ENCODE assay signal across 9 cellular contexts in genomic region chr11:1749020-1749758, GRCh38. TPM values are rescaled to one million over a fixed set of nuclear protein-coding genes. Genes with fewer than 3 reads are reported as not detected.
DNase-seq lines count a peak whose midpoint lies in the region; ATAC-seq and TF ChIP-seq lines count a peak whose summit lies in the region.
"Had no signal": no experiment of that assay in that cellular context is flagged by ENCODE, and none has a peak within 500 bp of the region (broad histone marks: within the 10 kb centered on the region; RNA-seq: fewer than 3 reads in every experiment).

No MANE protein-coding gene starts in this region.

- POLR2A ChIA-PET in PC-3 (lab: Charles Lee; ENCODE audit: unreplicated experiment): no interaction called here

- no peak for TF ChIP-seq EP300 in esophagus muscularis mucosa (IDR thresholded peaks at IDR 0.05)
- TF ChIP-seq EP300 in neural cell (conservative IDR thresholded peaks at IDR 0.05; ENCODE audit: poor library complexity, severe bottlenecking): no peak

- peak overlapping the region; percentile 62 to 81 for H3K4me3 Mint-ChIP-seq in CD14-positive monocyte
- no peak overlapping the region for H3K4me3 Mint-ChIP-seq in stimulated activated naive B cell treated with anti-CD40 and anti-IgM and Interleukin-4, amounts not matched to agents 10 μg/mL and 1 μg/mL and 100 μg/mL, for 72 hours

- DNase-seq in CD14-positive monocyte (ENCODE audit: low spot score): peak; percentile 55
- DNase-seq in PC-3: no peak
- no peak for DNase-seq in esophagus muscularis mucosa (ENCODE audit: extremely low spot score)
- no peak for DNase-seq in stimulated activated naive B cell treated with anti-CD40 and anti-IgM and Interleukin-4, amounts not matched to agents 10 μg/mL and 1 μg/mL and 100 μg/mL, for 72 hours
- DNase-seq in SJCRH30: no peak
- no peak for DNase-seq in SKM-1 treated with dmso at 0.1 percent for 144 hours (lab: John Stamatoyannopoulos, UW; ENCODE audit: unreplicated experiment)
- DNase-seq in NCI-H1694 (lab: John Stamatoyannopoulos, UW): no peak

- no peak for TF ChIP-seq POLR2A in esophagus muscularis mucosa (IDR thresholded peaks at IDR 0.05; ENCODE audit: low read depth)

- H3K27me3 ChIP-seq in PC-3 (ENCODE audit: low read length): peaks cover 7% of the 10 kb centered on the region; the same call in 1 of the 2 replicates
- peaks cover 0 to 36% (median 0%) of the 10 kb centered on the region in 4 donors for H3K27me3 ChIP-seq in esophagus muscularis mucosa
- peaks cover 36% of the 10 kb centered on the region for H3K27me3 ChIP-seq in neural cell (ENCODE audit: insufficient read depth, low read depth, low read length)
- no peaks in the 10 kb centered on the region for H3K27me3 ChIP-seq in SJCRH30

- no peaks in the 10 kb centered on the region for H3K79me2 ChIP-seq in PC-3 (ENCODE audit: low read length)
- no peaks in the 10 kb centered on the region for H3K79me2 ChIP-seq in neural cell (replicated peaks; ENCODE audit: insufficient read depth, low read length)

- no peak overlapping the region for H3K4me3 ChIP-seq in PC-3 (ENCODE audit: low read length)
- H3K4me3 ChIP-seq in esophagus muscularis mucosa: peak overlapping the region; percentile 28 to 45 (median 30)
- H3K4me3 ChIP-seq in neural cell (ENCODE audit: low read length): peak overlapping the region; percentile 66
- no peak overlapping the region for H3K4me3 ChIP-seq in SJCRH30
- H3K4me3 ChIP-seq: K562 had no signal

- H3K9me3 ChIP-seq in PC-3 (ENCODE audit: low read length) (no peaks in the 10 kb centered on the region), esophagus muscularis mucosa (no peaks in the 10 kb centered on the region), neural cell (ENCODE audit: low read length) (no peaks in the 10 kb centered on the region), SJCRH30 (replicated peaks) (no peaks in the 10 kb centered on the region)

- intact Hi-C loops in CD14-positive monocyte (cut with micrococcal nuclease): loop anchor here in 1 of 2 donors (5.0 kb wide), 1 partner anchor 38 kb away; no protein-coding TSS in a partner anchor
- intact Hi-C loops in PC-3 (cut with micrococcal nuclease): no loop called here
- intact Hi-C loops in esophagus muscularis mucosa (cut with DNase I): no loop called here

- H3K27ac Mint-ChIP-seq in CD14-positive monocyte: no peak overlapping the region
- H3K27ac Mint-ChIP-seq in stimulated activated naive B cell treated with anti-CD40 and anti-IgM and Interleukin-4, amounts not matched to agents 10 μg/mL and 1 μg/mL and 100 μg/mL, for 72 hours: no peak overlapping the region

- TF ChIP-seq RAD21 in neural cell (conservative IDR thresholded peaks at IDR 0.05): no peak

- peaks cover 29 to 51% (median 44%) of the 10 kb centered on the region in 3 donors for H3K27me3 Mint-ChIP-seq in CD14-positive monocyte (ENCODE audit: low read depth in 3 of 3)
- H3K27me3 Mint-ChIP-seq in stimulated activated naive B cell treated with anti-CD40 and anti-IgM and Interleukin-4, amounts not matched to agents 10 μg/mL and 1 μg/mL and 100 μg/mL, for 72 hours: peaks cover 22 to 32% of the 10 kb centered on the region in 2 donors

- H3K4me2 ChIP-seq in PC-3 (ENCODE audit: low read length) (no peak overlapping the region), neural cell (ENCODE audit: low read length) (peak overlapping the region; percentile 19)

- 21% methylated on average over 16 of the region's 59 CpGs for WGBS in esophagus muscularis mucosa

- no peak overlapping the region for H2AFZ ChIP-seq in PC-3 (ENCODE audit: low read length)
- H2AFZ ChIP-seq in neural cell (ENCODE audit: low read depth, low read length): no peak overlapping the region

- H3K36me3 Mint-ChIP-seq in CD14-positive monocyte: peaks cover 23 to 32% of the 10 kb centered on the region in 2 donors
- H3K36me3 Mint-ChIP-seq in stimulated activated naive B cell treated with anti-CD40 and anti-IgM and Interleukin-4, amounts not matched to agents 10 μg/mL and 1 μg/mL and 100 μg/mL, for 72 hours: peaks cover 6 to 14% of the 10 kb centered on the region in 2 donors

- no TSS peak for BruUV-seq in PC-3 (replicated peaks; lab: Mats Ljungman, UMichigan)

- H3K36me3 ChIP-seq in PC-3 (ENCODE audit: low read depth, low read length) (no peaks in the 10 kb centered on the region; the same call in 1 of the 2 replicates), esophagus muscularis mucosa (peaks cover 14 to 23% (median 19%) of the 10 kb centered on the region in 4 donors), neural cell (ENCODE audit: insufficient read depth, low read length) (no peaks in the 10 kb centered on the region), SJCRH30 (no peaks in the 10 kb centered on the region)

- H3K4me1 ChIP-seq in PC-3 (ENCODE audit: insufficient read depth, low read length) (no peaks in the 10 kb centered on the region), esophagus muscularis mucosa (peaks cover 31 to 51% (median 39%) of the 10 kb centered on the region in 4 donors), SJCRH30 (peaks cover 27% of the 10 kb centered on the region)

- peaks cover 0 to 9% (median 3%) of the 10 kb centered on the region in 7 donors for H3K9me3 Mint-ChIP-seq in CD14-positive monocyte
- H3K9me3 Mint-ChIP-seq in stimulated activated naive B cell treated with anti-CD40 and anti-IgM and Interleukin-4, amounts not matched to agents 10 μg/mL and 1 μg/mL and 100 μg/mL, for 72 hours: peaks cover 5 to 9% of the 10 kb centered on the region in 2 donors

- ATAC-seq in PC-3: peak; percentile 30
- no peak for ATAC-seq in stimulated activated naive B cell treated with anti-CD40 and anti-IgM and Interleukin-4, amounts not matched to agents 10 μg/mL and 1 μg/mL and 100 μg/mL, for 72 hours (replicated peaks)
- ATAC-seq: K562 had no signal

- H3K9me2 ChIP-seq in PC-3 (replicated peaks; ENCODE audit: low read length): no peaks in the 10 kb centered on the region
- no peaks in the 10 kb centered on the region for H3K9me2 ChIP-seq in neural cell (ENCODE audit: insufficient read depth, low read length)

- no peak for TF ChIP-seq CTCF in CD14-positive monocyte (IDR thresholded peaks at IDR 0.05)
- TF ChIP-seq CTCF in PC-3 (conservative IDR thresholded peaks at IDR 0.05; ENCODE audit: low read depth, low read length): no peak
- no peak for TF ChIP-seq CTCF in esophagus muscularis mucosa (IDR thresholded peaks at IDR 0.05)
- TF ChIP-seq CTCF in neural cell (IDR thresholded peaks at IDR 0.05; ENCODE audit: poor library complexity, severe bottlenecking): no peak

- H3K27ac ChIP-seq in PC-3 (ENCODE audit: low read length): no peak overlapping the region
- no peak overlapping the region for H3K27ac ChIP-seq in esophagus muscularis mucosa (replicated peaks in 1 of 4)
- H3K27ac ChIP-seq in neural cell (ENCODE audit: low read length): no peak overlapping the region
- no peak overlapping the region for H3K27ac ChIP-seq in SJCRH30

- H4K20me1 ChIP-seq in PC-3 (ENCODE audit: low read length): no peaks in the 10 kb centered on the region
- no peaks in the 10 kb centered on the region for H4K20me1 ChIP-seq in neural cell (ENCODE audit: insufficient read depth)

- peaks cover 50% of the 10 kb centered on the region for H3K4me1 Mint-ChIP-seq in CD14-positive monocyte
- peaks cover 9 to 27% of the 10 kb centered on the region in 2 donors for H3K4me1 Mint-ChIP-seq in stimulated activated naive B cell treated with anti-CD40 and anti-IgM and Interleukin-4, amounts not matched to agents 10 μg/mL and 1 μg/mL and 100 μg/mL, for 72 hours

- H3K9ac ChIP-seq in PC-3 (ENCODE audit: low read length): no peak overlapping the region
- peak overlapping the region; percentile 44 for H3K9ac ChIP-seq in neural cell (ENCODE audit: low read length)

- CTCF ChIA-PET in PC-3 (lab: Charles Lee): interaction anchor here (0.6 kb wide), 1 partner anchor 114 kb away, joined by 4 read pairs; no protein-coding TSS in a partner anchor

- no peaks in the 10 kb centered on the region for H3F3A ChIP-seq in PC-3 (ENCODE audit: low read length, unreplicated experiment)
- H3F3A ChIP-seq in neural cell (ENCODE audit: insufficient read depth, low read length, poor library complexity, severe bottlenecking): no peaks in the 10 kb centered on the region

TF ChIP-seq in neural cell, 6 proteins besides CTCF, POLR2A, EP300 and RAD21 (continues in another document):
- TF ChIP-seq SMC3 (conservative IDR thresholded peaks at IDR 0.05; ENCODE audit: poor library complexity) (no peak), EZH2 (IDR thresholded peaks at IDR 0.05; ENCODE audit: borderline replicate concordance, insufficient read depth, low read length, poor library complexity, severe bottlenecking) (no peak), TAF1 (IDR thresholded peaks at IDR 0.05; ENCODE audit: low read depth) (no peak), MXI1 (conservative IDR thresholded peaks at IDR 0.05; ENCODE audit: poor library complexity, severe bottlenecking) (no peak)

RNA-seq across cellular contexts. Expression of gene IFITM10, which starts 1.2 kb away (rescaled TPM):
- polyA plus RNA-seq in CD14-positive monocyte: not detected
- total RNA-seq in PC-3 (2014; rRNA removed): 0.58 and 1.4 TPM in 2 replicates
- under 1 TPM; 0.42 to 0.58 (median 0.54) TPM for total RNA-seq in esophagus muscularis mucosa
- polyA plus RNA-seq in neural cell: 0.50 and 1.1 TPM in 2 replicates
- polyA minus RNA-seq in neural cell: 0.73 and 1.2 TPM in 2 replicates
- 0.18 and 0.23 TPM in 2 replicates for total RNA-seq in SJCRH30 (2014; rRNA removed; shearing (Covaris generic))

RNA-seq across cellular contexts. Expression of gene CTSD, which starts 14.5 kb away (rescaled TPM):
- polyA plus RNA-seq in CD14-positive monocyte (1,000 to 10,000 TPM in 1 of 2 donors, 100 to 1,000 TPM in 1; 855 to 1,372 TPM), neural cell (30.5 and 40.5 TPM in 2 replicates)
- total RNA-seq in PC-3 (2014; rRNA removed) (308 and 358 TPM in 2 replicates), esophagus muscularis mucosa (100 to 1,000 TPM; 186 to 338 (median 270) TPM)
- 32.3 and 43.1 TPM in 2 replicates for polyA minus RNA-seq in neural cell
- 70.2 and 71.4 TPM in 2 replicates for total RNA-seq in SJCRH30 (2014; rRNA removed; shearing (Covaris generic))

RNA-seq across cellular contexts. Expression of gene KRTAP5-6, which starts 52.2 kb away (rescaled TPM):
- polyA plus RNA-seq in CD14-positive monocyte: not detected
- total RNA-seq in PC-3 (2014; rRNA removed): not detected in 2 replicates
- total RNA-seq in esophagus muscularis mucosa: not detected
- polyA plus RNA-seq in neural cell: not detected in 2 replicates
- not detected in 2 replicates for polyA minus RNA-seq in neural cell
- not detected in 2 replicates for total RNA-seq in SJCRH30 (2014; rRNA removed; shearing (Covaris generic))
- total RNA-seq: K562 had no signal
- polyA plus RNA-seq: K562 had no signal

Comparison
In these comparisons a context has a peak if more than half of its experiments do, and no peak if none do; other contexts are left out.
1. H3K4me3 Mint-ChIP-seq: peak in CD14-positive monocyte (2 of 2); none in stimulated activated naive B cell treated with anti-CD40 and anti-IgM and Interleukin-4, amounts not matched to agents 10 μg/mL and 1 μg/mL and 100 μg/mL, for 72 hours (0 of 2).
2. H3K4me3 ChIP-seq: peak in esophagus muscularis mucosa (4 of 4) and neural cell (single experiment); none in PC-3 (single experiment) and SJCRH30 (single experiment).